Comparison of ENCODE assay signal across 1 cellular context in genomic region chr2:188292446-188293239, GRCh38.
TF ChIP-seq lines count a peak whose summit lies in the region.

No MANE protein-coding gene starts in this region.

TF ChIP-seq in HCT116, 20 proteins besides CTCF, POLR2A, EP300 and RAD21 (continued from another document):
- TF ChIP-seq MAX (IDR thresholded peaks at IDR 0.05): peak; percentile 92
- no peak for TF ChIP-seq ATF3 (IDR thresholded peaks at IDR 0.05)
